Comparison of ENCODE assay signal across 10 cellular contexts in the genomic region with DNA sequence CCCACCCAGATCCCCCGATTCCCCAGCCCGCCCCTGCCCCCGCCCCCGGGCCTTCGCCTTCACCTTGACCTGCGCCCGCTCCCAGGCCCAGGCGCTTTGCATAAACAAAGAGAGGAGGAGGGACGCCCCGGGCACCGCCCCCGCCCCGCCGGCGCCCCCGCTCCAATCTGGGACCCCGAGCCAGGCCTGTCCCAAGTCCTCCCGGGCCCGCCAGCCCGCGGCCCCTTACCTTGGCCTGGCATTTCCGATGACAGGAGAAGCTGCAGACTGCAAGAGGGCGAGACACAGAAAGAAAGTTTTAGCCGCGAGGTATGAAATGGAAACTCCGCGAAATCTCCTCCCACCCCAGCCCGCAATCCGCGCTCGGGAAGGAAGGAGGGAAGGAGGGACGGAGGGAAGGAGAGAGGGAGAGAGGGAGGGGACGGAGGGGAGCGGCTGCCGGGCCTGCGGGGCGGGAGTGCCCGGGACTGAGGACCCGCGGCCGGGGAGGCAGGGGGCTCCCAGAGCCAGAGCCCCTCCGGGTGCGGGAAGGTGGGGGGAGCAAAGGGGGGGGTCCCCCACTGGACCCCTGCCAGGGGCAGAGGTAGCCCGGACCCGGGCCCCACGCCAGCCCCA. TPM values are rescaled to one million over a fixed set of nuclear protein-coding genes. Genes with fewer than 3 reads are reported as not detected.
DNase-seq lines count a peak whose midpoint lies in the region; ATAC-seq, FAIRE-seq and TF ChIP-seq lines count a peak whose summit lies in the region.
"Had no signal": no experiment of that assay in that cellular context is flagged by ENCODE, and none has a peak within 500 bp of the region (broad histone marks: within the 10 kb centered on the region; RNA-seq: fewer than 3 reads in every experiment).

No MANE protein-coding gene starts in this region.

- no peaks in the 10 kb centered on the region for H3K36me3 ChIP-seq in left ventricle myocardium inferior
- H3K36me3 ChIP-seq in neuron (ENCODE audit: insufficient read depth, low read length) = no peaks in the 10 kb centered on the region

- ATAC-seq in HG03442 (IDR thresholded peaks at IDR 0.05; ENCODE audit: unreplicated experiment) (no peak), HG03565 (IDR thresholded peaks at IDR 0.05; ENCODE audit: unreplicated experiment) (no peak)

- H3K4me1 ChIP-seq in left ventricle myocardium inferior (peaks cover 98% of the 10 kb centered on the region), neuron (ENCODE audit: insufficient read depth, low read length) (no peaks in the 10 kb centered on the region)

- CTCF ChIA-PET in AG04450 (lab: Charles Lee) = interaction anchor here (0.5 to 0.6 kb wide), 2 partner anchors 15 to 58 kb away, joined by 3 read pairs; no protein-coding TSS in a partner anchor

- no peaks in the 10 kb centered on the region for H3K9me3 Mint-ChIP-seq in activated T-helper 1 cell treated with anti-CD3 and anti-CD28 coated beads, Interleukin-12 subunit alpha, Interleukin-12 subunit beta, Interleukin-2, Interleukin-4 antibody, amounts not matched to agents 30 ng/mL and 10 ng/mL and 1 ng/mL, durations not matched to agents 14 hours and 24 hours and 36 hours

- no peak overlapping the region for H3K27ac Mint-ChIP-seq in activated T-helper 1 cell treated with anti-CD3 and anti-CD28 coated beads, Interleukin-12 subunit alpha, Interleukin-12 subunit beta, Interleukin-2, Interleukin-4 antibody, amounts not matched to agents 30 ng/mL and 10 ng/mL and 1 ng/mL, durations not matched to agents 14 hours and 24 hours and 36 hours

- peaks cover 3% of the 10 kb centered on the region; the same call in 1 of the 2 replicates for H3K9me3 ChIP-seq in AG04450 (ENCODE audit: control insufficient read depth, insufficient read depth, low read length)
- no peaks in the 10 kb centered on the region for H3K9me3 ChIP-seq in left ventricle myocardium inferior (replicated peaks)
- no peaks in the 10 kb centered on the region for H3K9me3 ChIP-seq in neuron (ENCODE audit: low read length)

- H3K4me3 ChIP-seq in AG04450 (ENCODE audit: low read depth, low read length) = peak overlapping the region; percentile 40
- peak overlapping the region; percentile 73 for H3K4me3 ChIP-seq in left ventricle myocardium inferior
- peak overlapping the region; percentile 30 for H3K4me3 ChIP-seq in neuron (ENCODE audit: low read length)

- DNase-seq in AG04450 (ENCODE audit: low read depth, low spot score) (no peak), amniotic epithelial cell (ENCODE audit: low read depth) (peak; percentile 29), left ventricle myocardium inferior (no peak), RCC 7860 (ENCODE audit: low spot score) (no peak)
- no peak for DNase-seq in activated T-helper 1 cell treated with anti-CD3 and anti-CD28 coated beads, Interleukin-12 subunit alpha, Interleukin-12 subunit beta, Interleukin-2, Interleukin-4 antibody, amounts not matched to agents 30 ng/mL and 10 ng/mL and 1 ng/mL, durations not matched to agents 14 hours and 24 hours and 36 hours (ENCODE audit: low spot score)
- DNase-seq: activated CD4-positive, alpha-beta T cell treated with anti-CD3 and anti-CD28 coated beads for 48 hours; NCI-H446 had no signal

- no peak overlapping the region for H2AFZ ChIP-seq in neuron (ENCODE audit: low read depth, low read length)

- no peaks in the 10 kb centered on the region for H3K27me3 Mint-ChIP-seq in activated T-helper 1 cell treated with anti-CD3 and anti-CD28 coated beads, Interleukin-12 subunit alpha, Interleukin-12 subunit beta, Interleukin-2, Interleukin-4 antibody, amounts not matched to agents 30 ng/mL and 10 ng/mL and 1 ng/mL, durations not matched to agents 14 hours and 24 hours and 36 hours (ENCODE audit: insufficient read depth)

- H3K27ac ChIP-seq in AG04450 (ENCODE audit: low read depth, low read length) (no peak overlapping the region), left ventricle myocardium inferior (replicated peaks) (peak overlapping the region; percentile 85)

- no peak for FAIRE-seq in RCC 7860 (lab: Jason Lieb, UNC)

- H3K27me3 ChIP-seq in AG04450 (ENCODE audit: control insufficient read depth, insufficient read depth, low read length) = no peaks in the 10 kb centered on the region
- no peaks in the 10 kb centered on the region for H3K27me3 ChIP-seq in left ventricle myocardium inferior (ENCODE audit: low read depth)
- H3K27me3 ChIP-seq in neuron (ENCODE audit: insufficient read depth, low read length) = peaks cover 21% of the 10 kb centered on the region

- no peaks in the 10 kb centered on the region for H3K36me3 Mint-ChIP-seq in activated T-helper 1 cell treated with anti-CD3 and anti-CD28 coated beads, Interleukin-12 subunit alpha, Interleukin-12 subunit beta, Interleukin-2, Interleukin-4 antibody, amounts not matched to agents 30 ng/mL and 10 ng/mL and 1 ng/mL, durations not matched to agents 14 hours and 24 hours and 36 hours (ENCODE audit: low read depth)

- intact Hi-C loops in left ventricle myocardium inferior (cut with micrococcal nuclease) = no loop called here
- intact Hi-C loops in activated T-helper 1 cell treated with anti-CD3 and anti-CD28 coated beads, Interleukin-12 subunit alpha, Interleukin-12 subunit beta, Interleukin-2, Interleukin-4 antibody, amounts not matched to agents 30 ng/mL and 10 ng/mL and 1 ng/mL, durations not matched to agents 14 hours and 24 hours and 36 hours (cut with micrococcal nuclease) = no loop called here

- TF ChIP-seq CTCF in AG04450 (IDR thresholded peaks at IDR 0.05; ENCODE audit: low read depth, low read length) (no peak), left ventricle myocardium inferior (IDR thresholded peaks at IDR 0.05; ENCODE audit: borderline replicate concordance) (no peak)

- no peaks in the 10 kb centered on the region for H3K4me1 Mint-ChIP-seq in activated T-helper 1 cell treated with anti-CD3 and anti-CD28 coated beads, Interleukin-12 subunit alpha, Interleukin-12 subunit beta, Interleukin-2, Interleukin-4 antibody, amounts not matched to agents 30 ng/mL and 10 ng/mL and 1 ng/mL, durations not matched to agents 14 hours and 24 hours and 36 hours (ENCODE audit: low read depth)

- POLR2A ChIA-PET in AG04450 (lab: Yijun Ruan, JAX) = interaction anchor here (0.6 to 0.7 kb wide), 2 partner anchors 9 to 15 kb away, joined by 4 to 5 read pairs; no protein-coding TSS in a partner anchor

- no peak overlapping the region for H3K4me3 Mint-ChIP-seq in activated T-helper 1 cell treated with anti-CD3 and anti-CD28 coated beads, Interleukin-12 subunit alpha, Interleukin-12 subunit beta, Interleukin-2, Interleukin-4 antibody, amounts not matched to agents 30 ng/mL and 10 ng/mL and 1 ng/mL, durations not matched to agents 14 hours and 24 hours and 36 hours

RNA-seq across cellular contexts. Expression of a gene that starts 24.2 kb away (rescaled TPM):
- polyA plus RNA-seq in AG04450 (2011; rRNA removed) = 19.7 and 27.9 TPM in 2 replicates
- 84.1 and 119 TPM in 2 replicates for polyA minus RNA-seq in AG04450 (2011; rRNA and poly(A)+ RNA removed)
- total RNA-seq in left ventricle myocardium inferior = 828 TPM
- 0.41 and 1.1 TPM in 2 replicates for total RNA-seq in activated T-helper 1 cell treated with anti-CD3 and anti-CD28 coated beads, Interleukin-12 subunit alpha, Interleukin-12 subunit beta, Interleukin-2, Interleukin-4 antibody, amounts not matched to agents 30 ng/mL and 10 ng/mL and 1 ng/mL, durations not matched to agents 14 hours and 24 hours and 36 hours

Comparison
In these comparisons a context has a peak if more than half of its experiments do, and no peak if none do; other contexts are left out.
1. RNA of a gene that starts 24.2 kb away (total RNA-seq): 828 TPM in left ventricle myocardium inferior (single experiment); 0.41 to 1.1 TPM in activated T-helper 1 cell treated with anti-CD3 and anti-CD28 coated beads, Interleukin-12 subunit alpha, Interleukin-12 subunit beta, Interleukin-2, Interleukin-4 antibody, amounts not matched to agents 30 ng/mL and 10 ng/mL and 1 ng/mL, durations not matched to agents 14 hours and 24 hours and 36 hours; every median in the first group is over 100 times any median in the second.
2. Peak in every context shown above with its lines, with median percentiles within 50 percentile points of each other: H3K4me3 ChIP-seq.